Comparison of ENCODE assay signal across 14 cellular contexts in the genomic region with DNA sequence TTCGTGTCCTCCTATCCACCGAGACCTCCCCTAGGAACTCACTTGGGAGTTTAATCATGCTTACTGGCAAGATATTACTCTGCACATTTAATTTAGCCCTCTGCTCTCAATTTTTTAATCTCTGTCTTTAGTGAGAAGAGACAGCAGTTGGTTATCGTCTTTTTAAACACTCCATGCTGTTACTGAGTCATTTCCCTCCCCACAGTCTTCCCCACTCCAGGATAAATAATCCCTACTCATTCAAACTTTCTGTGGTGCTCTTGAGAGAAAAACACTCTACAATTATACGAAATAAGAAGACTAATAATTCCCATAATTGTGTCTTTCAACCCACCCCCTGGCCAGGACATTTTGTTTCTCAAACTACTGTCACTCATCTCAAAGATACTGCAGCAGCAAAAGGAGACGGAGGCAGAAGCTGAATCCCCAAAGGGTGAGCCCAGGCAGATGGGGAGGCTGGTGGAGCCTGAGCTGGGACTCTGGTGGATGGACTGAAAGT.
A peak's percentile ranks its signal among the peaks of the same experiment; 100 is the strongest.
DNase-seq lines count a peak whose midpoint lies in the region; TF ChIP-seq lines count a peak whose summit lies in the region.
"Had no signal": no experiment of that assay in that cellular context is flagged by ENCODE, and none has a peak within 500 bp of the region (broad histone marks: within the 10 kb centered on the region; RNA-seq: fewer than 3 reads in every experiment).

No MANE protein-coding gene starts in this region.

- no peak overlapping the region for H3K23ac ChIP-seq in mesenchymal stem cell (ENCODE audit: low read length in 2 of 2)

- peak overlapping the region in 1 of 2 experiments; percentile 32 for H3K4ac ChIP-seq in mesenchymal stem cell (ENCODE audit: low read depth in 1 of 2, low read length in 2 of 2)

- peak overlapping the region; percentile 22 for H2BK120ac ChIP-seq in mesenchymal stem cell (ENCODE audit: low read depth, low read length)

- no peak overlapping the region for H2AK5ac ChIP-seq in mesenchymal stem cell (ENCODE audit: low read length, severe bottlenecking)

- no peak for TF ChIP-seq CTCF in coronary artery (IDR thresholded peaks at IDR 0.05)

- H3K79me1 ChIP-seq in mesenchymal stem cell (replicated peaks; ENCODE audit: low read length, poor library complexity, severe bottlenecking): peaks cover 7% of the 10 kb centered on the region

- peak overlapping the region in 1 of 2 experiments; percentile 50 for H2BK12ac ChIP-seq in mesenchymal stem cell (ENCODE audit: low read length in 2 of 2)

- DNase-seq in NCI-H2227 treated with DMSO at 0.1 percent for 48 hours (lab: John Stamatoyannopoulos, UW) (peak; percentile 22), coronary artery (ENCODE audit: low spot score) (no peak), mesenchymal stem cell (peak; percentile 66), ACHN (no peak), NCI-H1930 (lab: John Stamatoyannopoulos, UW) (no peak)
- DNase-seq in activated CD4-positive, alpha-beta T cell treated with anti-CD3 and anti-CD28 coated beads, Interleukin-2, amount 50 U/mL, for 48 hours: no peak
- DNase-seq in stimulated activated CD4-positive, alpha-beta T cell treated with anti-CD3 and anti-CD28 coated beads, Interleukin-4, amount 100 ng/mL, for 4 hours: no peak
- DNase-seq: COR-L47, KG1, naive B cell, NCI-H1436, NCI-H510A treated with DMSO at 0.1 percent for 48 hours, PC-9 had no signal

- in situ Hi-C loops in ACHN (cut with HindIII; ENCODE audit: low pct_ligation_motif_present, low pct_unique_long_range_greater_than_20kb, low sequenced_read_pairs): no loop called here

- 32% methylated on average over 5 of the region's 5 CpGs for WGBS in mesenchymal stem cell

- H2AFZ ChIP-seq in ACC112 (ENCODE audit: low read length, unreplicated experiment) (peak overlapping the region; percentile 96), mesenchymal stem cell (ENCODE audit: low read depth, low read length) (peak overlapping the region; percentile 5)
- H2AFZ ChIP-seq: PC-9 had no signal

- H2BK15ac ChIP-seq in mesenchymal stem cell (ENCODE audit: low read depth, poor library complexity, severe bottlenecking): peak overlapping the region; percentile 30

- peak overlapping the region; percentile 54 for H3K9ac ChIP-seq in mesenchymal stem cell (ENCODE audit: low read length)

- peak overlapping the region; percentile 76 to 80 for H3K18ac ChIP-seq in mesenchymal stem cell (ENCODE audit: low read depth in 1 of 2, low read length in 2 of 2)

- H3K9me3 ChIP-seq in mesenchymal stem cell (ENCODE audit: control insufficient read depth, low read length): no peaks in the 10 kb centered on the region

- peaks cover 13% of the 10 kb centered on the region for H3K4me1 ChIP-seq in ACC112 (ENCODE audit: control insufficient read depth, insufficient read depth, low read length, unreplicated experiment)
- H3K4me1 ChIP-seq in mesenchymal stem cell (ENCODE audit: control insufficient read depth, insufficient read depth, low read depth, low read length): peaks cover 7% of the 10 kb centered on the region

- no peaks in the 10 kb centered on the region for H3K27me3 ChIP-seq in ACC112 (ENCODE audit: insufficient read depth, low read length)
- no peaks in the 10 kb centered on the region for H3K27me3 ChIP-seq in mesenchymal stem cell (ENCODE audit: control insufficient read depth in 1 of 2, insufficient read depth in 1 of 2, low read length in 2 of 2)

- H2BK5ac ChIP-seq in mesenchymal stem cell (ENCODE audit: low read depth, low read length, poor library complexity, severe bottlenecking): no peak overlapping the region

- no peak overlapping the region for H3K14ac ChIP-seq in mesenchymal stem cell (ENCODE audit: low read length in 2 of 2)

- no peaks in the 10 kb centered on the region for H3K79me2 ChIP-seq in ACC112 (ENCODE audit: control insufficient read depth, insufficient read depth, low read length, unreplicated experiment)

- H3K4me2 ChIP-seq in mesenchymal stem cell (ENCODE audit: low read length, poor library complexity, severe bottlenecking): no peak overlapping the region
- H3K4me2 ChIP-seq: PC-9 had no signal

- H4K8ac ChIP-seq in mesenchymal stem cell (ENCODE audit: low read length): peak overlapping the region; percentile 5

- H3K27ac ChIP-seq in ACC112 (ENCODE audit: low read depth, low read length) (peak overlapping the region; percentile 72), coronary artery (peak overlapping the region; percentile 5 to 73), mesenchymal stem cell (ENCODE audit: low read length, poor library complexity, severe bottlenecking) (no peak overlapping the region)
- H3K27ac ChIP-seq: PC-9 had no signal

- H4K91ac ChIP-seq in mesenchymal stem cell (ENCODE audit: low read length): peak overlapping the region; percentile 8

- H3K4me3 ChIP-seq in ACC112 (ENCODE audit: low read depth, low read length) (peak overlapping the region; percentile 38), coronary artery (peak overlapping the region; percentile 22), mesenchymal stem cell (ENCODE audit: insufficient read depth in 1 of 2, low read depth in 1 of 2, low read length in 2 of 2) (no peak overlapping the region)
- H3K4me3 ChIP-seq: PC-9 had no signal

- H3K36me3 ChIP-seq in ACC112 (ENCODE audit: insufficient read depth, low read length) (no peaks in the 10 kb centered on the region), mesenchymal stem cell (ENCODE audit: control insufficient read depth in 1 of 2, insufficient read depth in 2 of 2, low read depth in 1 of 2, low read length in 2 of 2) (no peaks in the 10 kb centered on the region)

Comparison
In these comparisons a context has a peak if more than half of its experiments do, and no peak if none do; other contexts are left out.
1. H3K4me3 ChIP-seq: peak in ACC112 (single experiment) and coronary artery (single experiment); none in mesenchymal stem cell (0 of 2).
2. DNase-seq: peak in NCI-H2227 treated with DMSO at 0.1 percent for 48 hours (single experiment) and mesenchymal stem cell (single experiment); none in coronary artery (single experiment), activated CD4-positive, alpha-beta T cell treated with anti-CD3 and anti-CD28 coated beads, Interleukin-2, amount 50 U/mL, for 48 hours (0 of 2), stimulated activated CD4-positive, alpha-beta T cell treated with anti-CD3 and anti-CD28 coated beads, Interleukin-4, amount 100 ng/mL, for 4 hours (0 of 2), ACHN (single experiment) and NCI-H1930 (0 of 2).